Comparison of ENCODE assay signal across 8 cellular contexts in the genomic region with DNA sequence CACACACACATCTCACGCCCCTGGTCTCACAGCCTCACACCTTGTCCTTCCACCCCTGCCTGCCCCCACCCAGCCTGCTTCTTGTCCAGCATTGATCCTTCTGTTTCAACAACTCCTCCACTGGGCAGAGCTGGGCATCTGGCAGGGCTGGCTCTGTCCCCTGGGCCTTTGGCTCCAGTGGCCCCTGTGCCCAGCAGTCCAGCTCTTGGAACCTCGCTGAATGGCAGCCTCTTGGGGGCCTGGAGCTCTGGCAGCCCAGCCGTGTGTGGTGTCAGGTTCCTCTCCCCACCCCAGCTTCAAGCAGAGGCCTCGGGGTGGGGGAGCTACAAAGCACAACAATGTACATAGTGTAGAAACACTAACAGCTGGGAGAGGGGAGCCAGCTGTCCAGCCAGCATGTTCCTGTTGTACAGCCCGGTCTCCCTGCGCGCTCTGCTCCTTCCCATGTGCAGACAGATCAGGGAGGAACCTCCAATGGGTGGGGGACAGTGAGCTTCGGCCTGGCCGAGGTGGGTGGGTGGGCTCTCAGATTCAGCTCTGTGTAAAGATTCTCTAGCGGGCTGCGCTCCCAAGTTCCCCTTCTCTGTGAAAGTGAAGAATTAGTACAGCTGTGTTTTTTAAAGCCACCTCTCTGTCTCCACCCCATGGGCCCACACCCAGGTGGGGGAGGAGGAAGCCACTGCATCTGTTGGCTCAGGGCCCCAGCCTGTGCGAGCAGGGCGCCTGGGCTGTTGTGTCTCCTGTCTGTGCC. TPM values are rescaled to one million over a fixed set of nuclear protein-coding genes. Genes with fewer than 3 reads are reported as not detected.
DNase-seq lines count a peak whose midpoint lies in the region; ATAC-seq lines count a peak whose summit lies in the region.

No MANE protein-coding gene starts in this region.

- peak; percentile 71 for DNase-seq in activated effector memory CD4-positive, alpha-beta T cell treated with anti-CD3 and anti-CD28 coated beads, Interleukin-2, amount 50 U/mL, for 16 hours
- DNase-seq in left ventricle myocardium superior (peak; percentile 85), HK-2 (ENCODE audit: unreplicated experiment) (no peak)
- no peak for DNase-seq in activated CD8-positive, alpha-beta memory T cell treated with anti-CD3 and anti-CD28 coated beads, Interleukin-2, amount 50 U/mL, for 48 hours

- intact Hi-C loops in left ventricle myocardium superior (cut with micrococcal nuclease) = no loop called here

- no peak overlapping the region for H3K4me3 ChIP-seq in skin epidermis

- ATAC-seq in GM19023 (IDR thresholded peaks at IDR 0.05; ENCODE audit: unreplicated experiment) = peak; percentile 78
- peak; percentile 41 for ATAC-seq in HG03439 (IDR thresholded peaks at IDR 0.05; ENCODE audit: unreplicated experiment)
- ATAC-seq in left ventricle myocardium superior = peak; percentile 83
- no peak for ATAC-seq in HG03175 (IDR thresholded peaks at IDR 0.05; ENCODE audit: unreplicated experiment)

- H3K27ac ChIP-seq in skin epidermis = peak overlapping the region in 17 of 21 experiments; percentile 1 to 79 (median 61)

RNA-seq across cellular contexts. Expression of gene ZMIZ2, which starts 19.4 kb away (rescaled TPM):
- total RNA-seq in left ventricle myocardium superior = 64.8 TPM

RNA-seq across cellular contexts. Expression of gene PPIA, which starts 28.4 kb away (rescaled TPM):
- total RNA-seq in left ventricle myocardium superior = 436 TPM

Comparison
In these comparisons a context has a peak if more than half of its experiments do, and no peak if none do; other contexts are left out.
1. DNase-seq: peak in activated effector memory CD4-positive, alpha-beta T cell treated with anti-CD3 and anti-CD28 coated beads, Interleukin-2, amount 50 U/mL, for 16 hours (single experiment) and left ventricle myocardium superior (single experiment); none in HK-2 (single experiment) and activated CD8-positive, alpha-beta memory T cell treated with anti-CD3 and anti-CD28 coated beads, Interleukin-2, amount 50 U/mL, for 48 hours (single experiment).